In genomic region chr20:38171301-38172010, GRCh38 we compare ENCODE assay signal across 1 cellular context.
A peak's percentile ranks its signal among the peaks of the same experiment; 100 is the strongest.
TF ChIP-seq lines count a peak whose summit lies in the region.

No MANE protein-coding gene starts in this region.

TF ChIP-seq in HEK293, 187 proteins besides CTCF, POLR2A, EP300 and RAD21 (continued from another document):
- no peak for TF ChIP-seq PRDM2 (tag by site-specific recombination; IDR thresholded peaks at IDR 0.05; ENCODE audit: borderline replicate concordance)
- TF ChIP-seq ZNF621 (tag by site-specific recombination; IDR thresholded peaks at IDR 0.05): no peak
- TF ChIP-seq ZNF521 (tag by site-specific recombination; IDR thresholded peaks at IDR 0.05): no peak
- no peak for TF ChIP-seq ZNF221 (tag by site-specific recombination; IDR thresholded peaks at IDR 0.05; ENCODE audit: borderline replicate concordance)
- no peak for TF ChIP-seq BCL6B (tag by site-specific recombination; IDR thresholded peaks at IDR 0.05)
- peak; percentile 70; the same call in 1 of the 2 replicates for TF ChIP-seq ZBTB17 (tag by site-specific recombination; IDR thresholded peaks at IDR 0.05)
- peak; percentile 18; the same call in 1 of the 2 replicates for TF ChIP-seq ZNF341 (tag by site-specific recombination; IDR thresholded peaks at IDR 0.05; ENCODE audit: low read depth)
- TF ChIP-seq ZNF24 (tag by site-specific recombination; IDR thresholded peaks at IDR 0.05): no peak
- no peak for TF ChIP-seq BCL11B (tag by site-specific recombination; IDR thresholded peaks at IDR 0.05; ENCODE audit: low read depth)
- no peak for TF ChIP-seq ZNF677 (tag by site-specific recombination; IDR thresholded peaks at IDR 0.05)
- TF ChIP-seq KLF1 (tag by site-specific recombination; IDR thresholded peaks at IDR 0.05): no peak
- TF ChIP-seq ATF2 (tag by site-specific recombination; IDR thresholded peaks at IDR 0.05; ENCODE audit: low read depth): peak; percentile 43
- no peak for TF ChIP-seq ZNF146 (tag by site-specific recombination; IDR thresholded peaks at IDR 0.05)
- no peak for TF ChIP-seq ZNF239 (tag by site-specific recombination; IDR thresholded peaks at IDR 0.05)
- TF ChIP-seq ZBTB21 (tag by site-specific recombination; IDR thresholded peaks at IDR 0.05): 0 out of 2 replicates have a peak, but pooled peaks have one; percentile 12
- no peak for TF ChIP-seq ZNF529 (tag by site-specific recombination; IDR thresholded peaks at IDR 0.05; ENCODE audit: insufficient replicate concordance)
- no peak for TF ChIP-seq ZNF488 (tag by site-specific recombination; IDR thresholded peaks at IDR 0.05)
- TF ChIP-seq ZNF211 (tag by site-specific recombination; IDR thresholded peaks at IDR 0.05; ENCODE audit: low read depth): no peak
- TF ChIP-seq ZNF654 (tag by site-specific recombination; IDR thresholded peaks at IDR 0.05; ENCODE audit: low read depth): no peak
- TF ChIP-seq ZNF600 (tag by site-specific recombination; IDR thresholded peaks at IDR 0.05): peak; percentile 70
- TF ChIP-seq ZNF658 (tag by site-specific recombination; IDR thresholded peaks at IDR 0.05): no peak
- TF ChIP-seq PBX3 (CRISPR knock-in tag; IDR thresholded peaks at IDR 0.05): no peak
- TF ChIP-seq HOXA7 (CRISPR knock-in tag; IDR thresholded peaks at IDR 0.05; ENCODE audit: borderline replicate concordance): no peak
- TF ChIP-seq ZNF16 (tag by site-specific recombination; IDR thresholded peaks at IDR 0.05; ENCODE audit: low read depth): no peak
- TF ChIP-seq ZXDB (tag by site-specific recombination; IDR thresholded peaks at IDR 0.05): no peak
- peak; percentile 48; the same call in 1 of the 2 replicates for TF ChIP-seq ZNF335 (tag by site-specific recombination; conservative IDR thresholded peaks at IDR 0.05)
- no peak for TF ChIP-seq ZNF292 (tag by site-specific recombination; IDR thresholded peaks at IDR 0.05; ENCODE audit: borderline replicate concordance, low read depth)
- TF ChIP-seq ZNF155 (tag by site-specific recombination; IDR thresholded peaks at IDR 0.05): no peak
- no peak for TF ChIP-seq ZFP69B (tag by site-specific recombination; IDR thresholded peaks at IDR 0.05)
- TF ChIP-seq ZEB2 (tag by site-specific recombination; IDR thresholded peaks at IDR 0.05): no peak; the same call in 1 of the 2 replicates
- no peak for TF ChIP-seq ZNF747 (tag by site-specific recombination; IDR thresholded peaks at IDR 0.05)
- TF ChIP-seq ZNF280D (tag by site-specific recombination; IDR thresholded peaks at IDR 0.05): peak; percentile 27; the same call in 1 of the 2 replicates
- no peak for TF ChIP-seq ZNF544 (tag by site-specific recombination; IDR thresholded peaks at IDR 0.05)
- TF ChIP-seq ZNF555 (tag by site-specific recombination; conservative IDR thresholded peaks at IDR 0.05): no peak
